In genomic region chr9:88219601-88220000, GRCh38 we compare ENCODE assay signal across 1 cellular context.
TF ChIP-seq lines count a peak whose summit lies in the region.

No MANE protein-coding gene starts in this region.

TF ChIP-seq in GM23338, 12 proteins besides CTCF, POLR2A, EP300 and RAD21 (continued from another document):
- TF ChIP-seq, protein P1, sequence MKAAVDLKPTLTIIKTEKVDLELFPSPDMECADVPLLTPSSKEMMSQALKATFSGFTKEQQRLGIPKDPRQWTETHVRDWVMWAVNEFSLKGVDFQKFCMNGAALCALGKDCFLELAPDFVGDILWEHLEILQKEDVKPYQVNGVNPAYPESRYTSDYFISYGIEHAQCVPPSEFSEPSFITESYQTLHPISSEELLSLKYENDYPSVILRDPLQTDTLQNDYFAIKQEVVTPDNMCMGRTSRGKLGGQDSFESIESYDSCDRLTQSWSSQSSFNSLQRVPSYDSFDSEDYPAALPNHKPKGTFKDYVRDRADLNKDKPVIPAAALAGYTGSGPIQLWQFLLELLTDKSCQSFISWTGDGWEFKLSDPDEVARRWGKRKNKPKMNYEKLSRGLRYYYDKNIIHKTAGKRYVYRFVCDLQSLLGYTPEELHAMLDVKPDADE (IDR thresholded peaks at IDR 0.05) = no peak
- no peak for TF ChIP-seq CREB1 (CRISPR knock-in tag; IDR thresholded peaks at IDR 0.05; ENCODE audit: low read depth)
- no peak for TF ChIP-seq NANOG (IDR thresholded peaks at IDR 0.05; ENCODE audit: borderline replicate concordance)
- no peak for TF ChIP-seq POLR2AphosphoS5 (IDR thresholded peaks at IDR 0.05; ENCODE audit: low read depth)
- no peak for TF ChIP-seq EZH2phosphoT487 (IDR thresholded peaks at IDR 0.05; ENCODE audit: unreplicated experiment)
- no peak for TF ChIP-seq STAT1 (IDR thresholded peaks at IDR 0.05; ENCODE audit: unreplicated experiment)
- TF ChIP-seq JUNB (IDR thresholded peaks at IDR 0.05; ENCODE audit: unreplicated experiment) = no peak
